ENCODE assay signal across 14 cellular contexts in the genomic region with DNA sequence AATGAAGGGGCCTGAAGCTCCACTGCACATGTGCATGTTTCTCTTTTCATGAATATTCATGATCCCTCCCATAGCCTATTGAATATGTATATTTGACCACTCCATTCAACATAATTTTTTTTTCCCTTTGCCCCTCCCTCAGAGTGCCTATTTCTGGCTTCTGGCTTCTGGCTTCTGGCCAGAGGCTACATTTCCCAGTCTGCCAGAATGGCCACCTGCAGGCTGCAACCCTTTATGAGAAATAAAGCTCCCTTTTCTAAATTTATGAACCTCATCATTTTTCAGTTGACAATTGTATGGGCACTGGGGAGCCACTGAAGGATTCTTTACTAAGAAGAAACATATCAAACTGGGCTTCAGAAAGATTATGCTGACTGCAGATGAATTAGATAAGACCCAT.
"Had no signal": no experiment of that assay in that cellular context is flagged by ENCODE, and none has a peak within 500 bp of the region (broad histone marks: within the 10 kb centered on the region; RNA-seq: fewer than 3 reads in every experiment).

No MANE protein-coding gene starts in this region.

- H3K4me3 ChIP-seq: breast epithelium, esophagus muscularis mucosa, lower lobe of right lung, right atrium auricular region, smooth muscle cell had no signal

- DNase-seq: activated CD4-positive, alpha-beta T cell treated with anti-CD3 and anti-CD28 coated beads for 4 hours; activated CD8-positive, alpha-beta memory T cell treated with anti-CD3 and anti-CD28 coated beads, Interleukin-2, amount 50 U/mL, for 4 hours; activated CD8-positive, alpha-beta T cell treated with anti-CD3 and anti-CD28 coated beads for 36 hours; activated naive CD8-positive, alpha-beta T cell treated with anti-CD3 and anti-CD28 coated beads, Interleukin-2, amount 10 ng/mL, durations not matched to agents 7 days and 5 days; anterior cingulate cortex; glutamatergic neuron; immature natural killer cell; lower lobe of right lung; naive thymus-derived CD4-positive, alpha-beta T cell; trophoblast cell had no signal

- H3K27me3 ChIP-seq: breast epithelium, esophagus muscularis mucosa, right atrium auricular region had no signal

- H3K4me1 ChIP-seq: breast epithelium, lower lobe of right lung had no signal

- H3K36me3 ChIP-seq: breast epithelium, esophagus muscularis mucosa, lower lobe of right lung, right atrium auricular region had no signal

- H3K9me3 ChIP-seq: breast epithelium, esophagus muscularis mucosa, lower lobe of right lung, right atrium auricular region had no signal

- H3K27ac ChIP-seq: breast epithelium, esophagus muscularis mucosa, lower lobe of right lung, right atrium auricular region had no signal
